ENCODE assay signal across 14 cellular contexts in genomic region chr22:46501701-46502100, GRCh38. TPM values are rescaled to one million over a fixed set of nuclear protein-coding genes. Genes with fewer than 3 reads are reported as not detected.
DNase-seq lines count a peak whose midpoint lies in the region; ATAC-seq and TF ChIP-seq lines count a peak whose summit lies in the region.
"Had no signal": no experiment of that assay in that cellular context is flagged by ENCODE, and none has a peak within 500 bp of the region (broad histone marks: within the 10 kb centered on the region; RNA-seq: fewer than 3 reads in every experiment).

No MANE protein-coding gene starts in this region.

- no peak for TF ChIP-seq CTCF in astrocyte of the cerebellum (IDR thresholded peaks at IDR 0.05; ENCODE audit: low read depth, low read length, missing control alignments)
- TF ChIP-seq CTCF in ovary (IDR thresholded peaks at IDR 0.05) = no peak

- no peaks in the 10 kb centered on the region for H3K36me3 ChIP-seq in ovary
- H3K36me3 ChIP-seq: pancreas, thoracic aorta had no signal

- in situ Hi-C loops in astrocyte of the cerebellum (cut with HindIII; ENCODE audit: low sequenced_read_pairs) = no loop called here

- H3K4me1 ChIP-seq in ovary (ENCODE audit: insufficient read depth) = no peaks in the 10 kb centered on the region
- H3K4me1 ChIP-seq: pancreas had no signal

- ATAC-seq in HG03025 (IDR thresholded peaks at IDR 0.05; ENCODE audit: low FRiP score, unreplicated experiment) = no peak
- ATAC-seq: effector memory CD8-positive, alpha-beta T cell; pancreas had no signal

- H3K27ac ChIP-seq in ovary = no peak overlapping the region
- H3K27ac ChIP-seq: pancreas, thoracic aorta had no signal

- no peaks in the 10 kb centered on the region for H3K9me3 ChIP-seq in ovary
- H3K9me3 ChIP-seq: pancreas, thoracic aorta had no signal

- H3K27me3 ChIP-seq in ovary = no peaks in the 10 kb centered on the region
- H3K27me3 ChIP-seq: pancreas had no signal

- intact Hi-C loops in ovary (cut with DNase I) = no loop called here

- 68 to 81% (median 74%) methylated on average over 3 of the region's 3 CpGs for WGBS in ovary, 3 donors

- H3K4me3 ChIP-seq in astrocyte of the cerebellum (ENCODE audit: low read depth, low read length) (no peak overlapping the region), ovary (no peak overlapping the region)
- H3K4me3 ChIP-seq: pancreas, thoracic aorta had no signal

- DNase-seq in A172 (ENCODE audit: low spot score) (peak; percentile 77), HK-2 (ENCODE audit: unreplicated experiment) (peak; percentile 45), astrocyte of the cerebellum (ENCODE audit: low read depth) (peak; percentile 64), hepatic stellate cell (ENCODE audit: low spot score) (peak; percentile 73), NCI-H1694 (lab: John Stamatoyannopoulos, UW) (no peak), ovary (no peak)
- DNase-seq in activated T-cell treated with anti-CD3 and anti-CD28 coated beads, Interleukin-2, amount 50 U/mL, for 48 hours = no peak
- DNase-seq: activated gamma-delta T cell; effector memory CD8-positive, alpha-beta T cell; NCI-H187; OCI-M1 had no signal

- no peak for TF ChIP-seq EP300 in ovary (IDR thresholded peaks at IDR 0.05)

- TF ChIP-seq POLR2A in ovary (IDR thresholded peaks at IDR 0.05) = no peak

RNA-seq across cellular contexts. Expression of gene CELSR1, which starts 35.7 kb away (rescaled TPM):
- total RNA-seq in A172 (2014; rRNA removed; shearing (Covaris generic)) = 16.7 and 19.6 TPM in 2 replicates
- total RNA-seq in ovary = 10 to 100 TPM in 1 of 7 donors, 1 to 10 TPM in 4, under 1 TPM in 2; 0.63 to 25.2 (median 4.1) TPM
- polyA plus RNA-seq in ovary = 1 to 10 TPM in 1 of 2 donors, under 1 TPM in 1; 0.75 to 1.7 TPM

Comparison
In these comparisons a context has a peak if more than half of its experiments do, and no peak if none do; other contexts are left out.
1. DNase-seq: peak in A172 (single experiment), HK-2 (single experiment), astrocyte of the cerebellum (single experiment) and hepatic stellate cell (single experiment); none in NCI-H1694 (single experiment), ovary (0 of 5) and activated T-cell treated with anti-CD3 and anti-CD28 coated beads, Interleukin-2, amount 50 U/mL, for 48 hours (0 of 2).